In genomic region chr7:112945046-112945445, GRCh38 we compare ENCODE assay signal across 25 cellular contexts.
A peak's percentile ranks its signal among the peaks of the same experiment; 100 is the strongest.
DNase-seq lines count a peak whose midpoint lies in the region; ATAC-seq, FAIRE-seq and TF ChIP-seq lines count a peak whose summit lies in the region.
"Had no signal": no experiment of that assay in that cellular context is flagged by ENCODE, and none has a peak within 500 bp of the region (broad histone marks: within the 10 kb centered on the region; RNA-seq: fewer than 3 reads in every experiment).

No MANE protein-coding gene starts in this region.

- H3K79me2 ChIP-seq in K562 (ENCODE audit: control insufficient read depth, insufficient read depth, low read length), result no peaks in the 10 kb centered on the region
- H3K79me2 ChIP-seq in keratinocyte (ENCODE audit: control insufficient read depth, insufficient read depth, low read length), result no peaks in the 10 kb centered on the region

- H3K9me3 ChIP-seq in K562 (replicated peaks; ENCODE audit: control insufficient read depth, insufficient read depth, low read depth, low read length) (no peaks in the 10 kb centered on the region), keratinocyte (ENCODE audit: control insufficient read depth, low read depth, low read length) (no peaks in the 10 kb centered on the region), vagina (no peaks in the 10 kb centered on the region)
- H3K9me3 ChIP-seq: BE2C had no signal

- CTCF ChIA-PET in K562 (lab: Yijun Ruan, JAX; ENCODE audit: low intra/inter-chr PET ratio), result no interaction called here

- POLR2A ChIA-PET in K562 (lab: Yijun Ruan, JAX), result no interaction called here

- no peak overlapping the region for H3K4me3 ChIP-seq in K562
- no peak overlapping the region for H3K4me3 ChIP-seq in keratinocyte (ENCODE audit: control insufficient read depth in 2 of 3, extremely low read depth in 1 of 3, insufficient read depth in 2 of 3, low read depth in 1 of 3, low read length in 3 of 3)
- no peak overlapping the region for H3K4me3 ChIP-seq in vagina

- no peak overlapping the region for H3K27ac Mint-ChIP-seq in HFFc6
- H3K27ac Mint-ChIP-seq: CD4-positive, CD25-positive, alpha-beta regulatory T cell; CD8-positive, alpha-beta memory T cell; H9 had no signal

- FAIRE-seq in K562 (lab: Jason Lieb, UNC) (no peak), keratinocyte (lab: Jason Lieb, UNC) (peak; percentile 5)
- FAIRE-seq: GM19239 had no signal

- no peaks in the 10 kb centered on the region for H3K36me3 Mint-ChIP-seq in HFFc6 (ENCODE audit: low read depth)
- H3K36me3 Mint-ChIP-seq: CD4-positive, CD25-positive, alpha-beta regulatory T cell; IgD-negative memory B cell had no signal

- intact Hi-C loops in K562 (cut with micrococcal nuclease) (no loop called here), vagina (cut with DNase I) (no loop called here)

- no peak for TF ChIP-seq EP300 in K562 (IDR thresholded peaks at IDR 0.05; ENCODE audit: low read length)

- H2AFZ ChIP-seq in K562 (ENCODE audit: low read depth, low read length), result peak overlapping the region; percentile 46
- no peak overlapping the region for H2AFZ ChIP-seq in keratinocyte (ENCODE audit: control insufficient read depth, low read length)

- no peaks in the 10 kb centered on the region; the same call in 1 of the 2 replicates for H3K27me3 Mint-ChIP-seq in HFFc6 (ENCODE audit: insufficient read depth)

- in situ Hi-C loops in K562 (cut with MboI), result no loop called here

- no peaks in the 10 kb centered on the region for H3K9me3 Mint-ChIP-seq in HFFc6
- H3K9me3 Mint-ChIP-seq: CD8-positive, alpha-beta memory T cell; H9; IgD-negative memory B cell had no signal

- no peak overlapping the region for H3K4me2 ChIP-seq in K562 (ENCODE audit: insufficient read depth, low read length)
- no peak overlapping the region for H3K4me2 ChIP-seq in keratinocyte (ENCODE audit: control insufficient read depth, extremely low read depth, insufficient read depth, low read depth, low read length)

- H3K4me3 Mint-ChIP-seq in HFFc6, result no peak overlapping the region
- H3K4me3 Mint-ChIP-seq: CD4-positive, CD25-positive, alpha-beta regulatory T cell; CD8-positive, alpha-beta memory T cell; H9; IgD-negative memory B cell had no signal

- H4K20me1 ChIP-seq in K562 (replicated peaks; ENCODE audit: control insufficient read depth, insufficient read depth, low read length), result no peaks in the 10 kb centered on the region
- no peaks in the 10 kb centered on the region for H4K20me1 ChIP-seq in keratinocyte (ENCODE audit: control insufficient read depth, extremely low read depth, insufficient read depth, low read length)

- ATAC-seq in K562 (no peak), HG02938 (IDR thresholded peaks at IDR 0.05; ENCODE audit: unreplicated experiment) (no peak)

- TF ChIP-seq POLR2A in K562 (conservative IDR thresholded peaks at IDR 0.05) (no peak), vagina (IDR thresholded peaks at IDR 0.05) (no peak)

- no TSS peak for BruUV-seq in K562 (replicated peaks; lab: Mats Ljungman, UMichigan)

- dilution Hi-C loops in keratinocyte (cut with MboI; ENCODE audit: extremely low pct_ligation_motif_present, low sequenced_read_pairs), result no loop called here

- DNase-seq in ELR (ENCODE audit: low read depth) (peak; percentile 40), HFFc6 (peak; percentile 22), K562 (ENCODE audit: extremely low read depth in 1 of 4, low spot score in 3 of 4) (no peak), keratinocyte (ENCODE audit: low read depth, low spot score) (no peak), vagina (ENCODE audit: extremely low spot score in 2 of 2) (no peak), pons (ENCODE audit: low spot score) (no peak)
- no peak for DNase-seq in activated CD4-positive, alpha-beta T cell treated with anti-CD3 and anti-CD28 coated beads for 48 hours
- DNase-seq: ACHN; BE2C; C1 segment of cervical spinal cord; CD4-positive, CD25-positive, alpha-beta regulatory T cell; CD8-positive, alpha-beta memory T cell; COR-L47; DMS 273 treated with DMSO at 0.1 percent for 48 hours; DMS53; DND-41; GF-D8; GOT3; H9; Kasumi-1; KG1 had no signal

- no peak overlapping the region for H3K27ac ChIP-seq in K562 (ENCODE audit: extremely low read depth, low read depth, low read length)
- no peak overlapping the region for H3K27ac ChIP-seq in keratinocyte (ENCODE audit: control insufficient read depth, insufficient read depth, low read length)
- H3K27ac ChIP-seq in vagina, result no peak overlapping the region
- H3K27ac ChIP-seq: HL-60 had no signal

- H3K36me3 ChIP-seq in K562 (ENCODE audit: control insufficient read depth, insufficient read depth, low read length) (no peaks in the 10 kb centered on the region), keratinocyte (ENCODE audit: control insufficient read depth in 2 of 2, extremely low read depth in 1 of 2, insufficient read depth in 2 of 2, low read length in 2 of 2) (no peaks in the 10 kb centered on the region), vagina (no peaks in the 10 kb centered on the region)
- H3K36me3 ChIP-seq: BE2C had no signal

- H3K27me3 ChIP-seq in K562 (ENCODE audit: control insufficient read depth in 2 of 2, insufficient read depth in 2 of 2, low read length in 2 of 2) (no peaks in the 10 kb centered on the region), keratinocyte (ENCODE audit: control insufficient read depth, extremely low read depth, insufficient read depth, low read length) (no peaks in the 10 kb centered on the region), vagina (no peaks in the 10 kb centered on the region)

- 14% methylated on average over 3 of the region's 3 CpGs for WGBS in K562 (ENCODE audit: insufficient coverage, low coverage, missing lambda C conversion rate)

- H3K9ac ChIP-seq in K562 (ENCODE audit: insufficient read depth in 1 of 2, low read depth in 2 of 2, low read length in 2 of 2), result no peak overlapping the region
- H3K9ac ChIP-seq in keratinocyte (ENCODE audit: control insufficient read depth, extremely low read depth, insufficient read depth, low read length), result no peak overlapping the region

- TF ChIP-seq CTCF in HFFc6 (IDR thresholded peaks at IDR 0.05) (no peak), K562 (IDR thresholded peaks at IDR 0.05 in 2 of 3, conservative IDR thresholded peaks at IDR 0.05 in 1 of 3; ENCODE audit: insufficient read depth in 2 of 3, low read depth in 1 of 3, low read length in 3 of 3) (no peak), keratinocyte (optimal IDR thresholded peaks at IDR 0.05 in 1 of 3, IDR thresholded peaks at IDR 0.05 in 1 of 3, conservative IDR thresholded peaks at IDR 0.05 in 1 of 3; ENCODE audit: extremely low read depth in 1 of 3, insufficient read depth in 2 of 3, low read length in 3 of 3) (no peak), vagina (IDR thresholded peaks at IDR 0.05) (no peak)

- H3K4me1 ChIP-seq in K562 (replicated peaks in 1 of 2; ENCODE audit: control insufficient read depth in 2 of 2, insufficient read depth in 2 of 2, low read length in 2 of 2) (peaks cover 0 to 7% of the 10 kb centered on the region in 2 experiments; a peak in 3 of 5 replicates), keratinocyte (ENCODE audit: control insufficient read depth, extremely low read depth, insufficient read depth, low read length) (peaks cover 7% of the 10 kb centered on the region), vagina (peaks cover 5% of the 10 kb centered on the region)
- H3K4me1 ChIP-seq: BE2C had no signal

- TF ChIP-seq RAD21 in K562 (CRISPR knock-in tag; conservative IDR thresholded peaks at IDR 0.05 in 1 of 2, IDR thresholded peaks at IDR 0.05 in 1 of 2), result no peak

- peaks cover 25% of the 10 kb centered on the region for H3K4me1 Mint-ChIP-seq in HFFc6 (ENCODE audit: low read depth)

- no peaks in the 10 kb centered on the region for H3K9me1 ChIP-seq in K562 (ENCODE audit: control insufficient read depth, insufficient read depth, low read length)
- H3K9me1 ChIP-seq in keratinocyte (ENCODE audit: control insufficient read depth, extremely low read depth, insufficient read depth, low read length), result no peaks in the 10 kb centered on the region

TF ChIP-seq in K562, 482 proteins besides CTCF, POLR2A, EP300 and RAD21 (continues in another document):
- TF ChIP-seq ZNF232 (CRISPR knock-in tag; IDR thresholded peaks at IDR 0.05) (no peak), SRSF7 (optimal IDR thresholded peaks at IDR 0.05; ENCODE audit: low read depth, low read length) (no peak), PYGO2 (tag; IDR thresholded peaks at IDR 0.05) (no peak), ZC3H8 (IDR thresholded peaks at IDR 0.05) (no peak), SREBF1 (IDR thresholded peaks at IDR 0.05; ENCODE audit: borderline replicate concordance, low read depth, low read length) (no peak), USF2 (CRISPR knock-in tag; IDR thresholded peaks at IDR 0.05) (no peak), ZBTB26 (CRISPR knock-in tag; IDR thresholded peaks at IDR 0.05) (no peak), ZNF347 (CRISPR knock-in tag; IDR thresholded peaks at IDR 0.05; ENCODE audit: low read depth) (no peak), COPS2 (conservative IDR thresholded peaks at IDR 0.05) (no peak), ILF3 (IDR thresholded peaks at IDR 0.05; ENCODE audit: borderline replicate concordance) (no peak), ATF1 (CRISPR knock-in tag; IDR thresholded peaks at IDR 0.05) (no peak), ATF1 (tag; IDR thresholded peaks at IDR 0.05) (no peak), MCM2 (IDR thresholded peaks at IDR 0.05; ENCODE audit: low read depth) (no peak), PTRF (tag; IDR thresholded peaks at IDR 0.05) (no peak)

Comparison
In these comparisons a context has a peak if more than half of its experiments do, and no peak if none do; other contexts are left out.
1. DNase-seq: peak in ELR (single experiment) and HFFc6 (single experiment); none in K562 (0 of 4), keratinocyte (single experiment), activated CD4-positive, alpha-beta T cell treated with anti-CD3 and anti-CD28 coated beads for 48 hours (single experiment), vagina (0 of 2) and pons (single experiment).